Comparison of ENCODE assay signal across 23 cellular contexts in genomic region chr2:42653908-42654445, GRCh38.
DNase-seq lines count a peak whose midpoint lies in the region; ATAC-seq and FAIRE-seq lines count a peak whose summit lies in the region.
"Had no signal": no experiment of that assay in that cellular context is flagged by ENCODE, and none has a peak within 500 bp of the region (broad histone marks: within the 10 kb centered on the region; RNA-seq: fewer than 3 reads in every experiment).

No MANE protein-coding gene starts in this region.

- H3K36me3 Mint-ChIP-seq in activated naive CD8-positive, alpha-beta T cell: peaks cover 7% of the 10 kb centered on the region
- peaks cover 9% of the 10 kb centered on the region for H3K36me3 Mint-ChIP-seq in activated naive CD8-positive, alpha-beta T cell treated with anti-CD3 and anti-CD28 coated beads, Interleukin-2, amount 50 U/mL, for 24 hours (ENCODE audit: low read depth)

- no peak for DNase-seq in activated naive CD8-positive, alpha-beta T cell treated with anti-CD3 and anti-CD28 coated beads, Interleukin-2, amount 50 U/mL, for 24 hours
- DNase-seq in M059J (ENCODE audit: low read depth) (peak; percentile 21), NCI-H446 (lab: John Stamatoyannopoulos, UW) (no peak), NCI-H1930 (lab: John Stamatoyannopoulos, UW) (no peak)
- DNase-seq: activated CD8-positive, alpha-beta memory T cell treated with anti-CD3 and anti-CD28 coated beads for 24 hours; activated naive CD4-positive, alpha-beta T cell; activated T-cell treated with anti-CD3 and anti-CD28 coated beads, Interleukin-2, amount 50 U/mL, for 1 hour; central memory CD4-positive, alpha-beta T cell; dermis blood vessel endothelial cell; mucosa of descending colon; NCI-H1417 treated with DMSO at 0.1 percent for 48 hours; NCI-H226; OCI-M1; Right ventricle myocardium superior; sigmoid colon; stimulated activated naive CD8-positive, alpha-beta T cell treated with anti-CD3 and anti-CD28 coated beads, Interleukin-15, amount 100 ng/mL, for 72 hours; SW 1271 had no signal

- no peak overlapping the region for H3K4me3 Mint-ChIP-seq in activated naive CD8-positive, alpha-beta T cell
- H3K4me3 Mint-ChIP-seq in activated naive CD8-positive, alpha-beta T cell treated with anti-CD3 and anti-CD28 coated beads, Interleukin-2, amount 50 U/mL, for 24 hours: no peak overlapping the region
- H3K4me3 Mint-ChIP-seq: neural crest cell had no signal

- ATAC-seq in activated naive CD8-positive, alpha-beta T cell treated with anti-CD3 and anti-CD28 coated beads, Interleukin-2, amount 50 U/mL, for 24 hours: no peak
- no peak for ATAC-seq in GM18520 (IDR thresholded peaks at IDR 0.05; ENCODE audit: unreplicated experiment)
- ATAC-seq: mucosa of descending colon; stimulated activated naive CD8-positive, alpha-beta T cell treated with anti-CD3 and anti-CD28 coated beads, Interleukin-15, amount 100 ng/mL, for 72 hours had no signal

- H3K27me3 Mint-ChIP-seq in activated naive CD8-positive, alpha-beta T cell: no peaks in the 10 kb centered on the region
- no peaks in the 10 kb centered on the region for H3K27me3 Mint-ChIP-seq in activated naive CD8-positive, alpha-beta T cell treated with anti-CD3 and anti-CD28 coated beads, Interleukin-2, amount 50 U/mL, for 24 hours
- H3K27me3 Mint-ChIP-seq: stimulated activated naive CD8-positive, alpha-beta T cell treated with anti-CD3 and anti-CD28 coated beads, Interleukin-15, amount 100 ng/mL, for 72 hours had no signal

- H3K27ac Mint-ChIP-seq in activated naive CD8-positive, alpha-beta T cell: peak overlapping the region; percentile 70
- no peak overlapping the region for H3K27ac Mint-ChIP-seq in activated naive CD8-positive, alpha-beta T cell treated with anti-CD3 and anti-CD28 coated beads, Interleukin-2, amount 50 U/mL, for 24 hours

- peaks cover 66% of the 10 kb centered on the region for H3K4me1 Mint-ChIP-seq in activated naive CD8-positive, alpha-beta T cell (ENCODE audit: low read depth)
- peaks cover 61% of the 10 kb centered on the region for H3K4me1 Mint-ChIP-seq in activated naive CD8-positive, alpha-beta T cell treated with anti-CD3 and anti-CD28 coated beads, Interleukin-2, amount 50 U/mL, for 24 hours

- no peaks in the 10 kb centered on the region for H3K9me3 Mint-ChIP-seq in activated naive CD8-positive, alpha-beta T cell (ENCODE audit: low read depth)
- H3K9me3 Mint-ChIP-seq in activated naive CD8-positive, alpha-beta T cell treated with anti-CD3 and anti-CD28 coated beads, Interleukin-2, amount 50 U/mL, for 24 hours: no peaks in the 10 kb centered on the region
- H3K9me3 Mint-ChIP-seq: neural crest cell; stimulated activated naive CD8-positive, alpha-beta T cell treated with anti-CD3 and anti-CD28 coated beads, Interleukin-15, amount 100 ng/mL, for 72 hours had no signal

- FAIRE-seq in endometrium (lab: Jason Lieb, UNC): peak; percentile 31
- FAIRE-seq: astrocyte, keratinocyte had no signal
